ENCODE assay signal across 18 cellular contexts in the genomic region with DNA sequence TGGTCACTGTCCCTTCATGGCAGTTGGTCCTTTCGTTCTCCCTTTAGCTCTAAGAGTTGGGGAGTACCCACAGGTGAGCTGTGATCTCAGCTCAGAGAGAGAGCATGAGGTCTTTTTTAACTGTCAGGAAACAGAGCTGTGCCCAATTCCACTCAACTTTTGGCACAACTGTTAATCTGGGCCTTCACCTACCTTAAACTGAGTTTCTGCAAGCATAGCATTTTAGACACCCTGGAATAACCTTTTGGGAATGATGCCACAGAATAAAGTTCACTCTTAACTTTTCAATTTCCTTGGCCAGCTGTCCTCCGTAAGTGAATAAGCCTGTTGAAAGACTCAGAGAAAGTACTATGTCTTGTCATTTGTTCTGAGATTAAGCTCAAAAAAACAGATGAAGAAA.
"Had no signal": no experiment of that assay in that cellular context is flagged by ENCODE, and none has a peak within 500 bp of the region (broad histone marks: within the 10 kb centered on the region; RNA-seq: fewer than 3 reads in every experiment).

No MANE protein-coding gene starts in this region.

- H3K4me2 ChIP-seq: PC-9 had no signal

- H3K9me3 ChIP-seq: breast epithelium, SJCRH30 had no signal

- DNase-seq: activated CD4-positive, alpha-beta T cell treated with anti-CD3 and anti-CD28 coated beads for 4 hours; activated CD8-positive, alpha-beta memory T cell treated with anti-CD3 and anti-CD28 coated beads, Interleukin-2, amount 50 U/mL, for 4 hours; activated CD8-positive, alpha-beta T cell treated with anti-CD3 and anti-CD28 coated beads for 36 hours; activated gamma-delta T cell treated with Interleukin-2 at 50 U/mL for 16 hours; activated naive CD4-positive, alpha-beta T cell treated with anti-CD3 and anti-CD28 coated beads, Interleukin-2, amount 10 ng/mL, durations not matched to agents 7 days and 5 days; activated T-cell treated with anti-CD3 and anti-CD28 coated beads, Interleukin-2, amount 50 U/mL, for 72 hours; aorta; central memory CD4-positive, alpha-beta T cell; Kasumi-1; NCI-H146; NCI-H187 treated with DMSO at 0.1 percent for 48 hours; NCI-H2081 treated with DMSO at 0.1 percent for 48 hours; NCI-H446; NCI-H524; PC-9; SJCRH30 had no signal

- H3K27ac ChIP-seq: breast epithelium, PC-9, SJCRH30 had no signal

- H3K27me3 ChIP-seq: breast epithelium, SJCRH30 had no signal

- H2AFZ ChIP-seq: PC-9 had no signal

- H3K4me1 ChIP-seq: breast epithelium, SJCRH30 had no signal

- H3K4me3 ChIP-seq: breast epithelium, PC-9, SJCRH30 had no signal

- ATAC-seq: activated CD4-positive, CD25-positive, alpha-beta regulatory T cell treated with anti-CD3 and anti-CD28 coated beads, Interleukin-2, amount 50 U/mL, for 24 hours; activated CD8-positive, alpha-beta T cell treated with anti-CD3 and anti-CD28 coated beads for 36 hours; activated T-cell treated with anti-CD3 and anti-CD28 coated beads, Interleukin-2, amount 50 U/mL, for 72 hours had no signal
